In the genomic region with DNA sequence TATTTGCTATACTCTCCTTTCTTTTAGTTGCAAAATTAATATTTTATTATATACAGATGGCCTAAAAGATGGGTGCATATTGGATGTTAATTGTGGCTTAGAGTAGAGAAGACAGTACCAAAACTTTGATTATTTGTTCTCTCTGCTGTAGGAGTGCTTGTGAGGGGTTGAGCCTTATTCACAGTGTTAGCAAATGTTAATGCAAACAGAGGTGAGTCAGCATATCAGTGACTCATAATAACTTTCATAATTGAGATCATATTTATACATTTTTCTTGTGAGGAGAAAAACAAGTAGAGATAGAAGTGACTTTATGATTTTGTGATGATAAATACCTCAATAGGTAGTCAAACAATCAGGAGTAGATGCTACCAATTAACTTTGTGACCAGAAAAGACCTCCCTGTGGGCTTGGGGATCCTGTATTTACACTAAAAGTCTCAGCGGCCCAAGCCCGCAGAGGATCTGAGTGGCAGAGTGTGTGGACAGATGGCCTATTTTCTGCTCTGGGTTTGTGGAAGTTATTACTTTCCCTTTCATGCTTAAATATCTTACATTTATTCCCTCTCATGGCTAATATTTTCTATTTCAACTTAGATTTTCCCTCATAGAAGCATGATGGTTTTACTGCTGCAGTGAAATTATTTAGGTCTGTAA, we compare ENCODE assay signal across 24 cellular contexts.
DNase-seq lines count a peak whose midpoint lies in the region; ATAC-seq and TF ChIP-seq lines count a peak whose summit lies in the region.
"Had no signal": no experiment of that assay in that cellular context is flagged by ENCODE, and none has a peak within 500 bp of the region (broad histone marks: within the 10 kb centered on the region; RNA-seq: fewer than 3 reads in every experiment).

No MANE protein-coding gene starts in this region.

- POLR2A ChIA-PET in RWPE1 (lab: Yijun Ruan, JAX; ENCODE audit: low non-redundant PET): no interaction called here

- ATAC-seq in esophagus mucosa: peak; percentile 88
- no peak for ATAC-seq in GM21619 (IDR thresholded peaks at IDR 0.05; ENCODE audit: unreplicated experiment)
- ATAC-seq: activated T-cell treated with anti-CD3 and anti-CD28 coated beads, Interleukin-2, amount 50 U/mL, for 72 hours; GM23338; sciatic nerve; stimulated activated naive CD8-positive, alpha-beta T cell treated with anti-CD3 and anti-CD28 coated beads, Interleukin-15, amount 100 ng/mL, for 72 hours had no signal

- DNase-seq in NCI-H446 treated with DMSO at 0.1 percent for 48 hours (lab: John Stamatoyannopoulos, UW) (peak; percentile 38), NCI-H446 (lab: John Stamatoyannopoulos, UW) (no peak), RWPE1 (ENCODE audit: low spot score) (peak; percentile 37), retinal pigment epithelial cell (ENCODE audit: low read depth) (peak; percentile 17), medulla oblongata (ENCODE audit: extremely low spot score) (no peak), NCI-H2196 treated with DMSO at 0.1 percent for 48 hours (lab: John Stamatoyannopoulos, UW; ENCODE audit: unreplicated experiment) (no peak)
- DNase-seq: activated CD4-positive, alpha-beta T cell treated with anti-CD3 and anti-CD28 coated beads for 48 hours; activated naive CD4-positive, alpha-beta T cell treated with anti-CD3 and anti-CD28 coated beads, Interleukin-2, amount 10 ng/mL, durations not matched to agents 7 days and 5 days; activated T-cell treated with anti-CD3 and anti-CD28 coated beads, Interleukin-2, amount 50 U/mL, for 72 hours; aorta; Caco-2; effector CD8-positive, alpha-beta T cell; EL; esophagus squamous epithelium; NCI-H1436; NCI-H2107; NCI-H526; stimulated activated naive CD8-positive, alpha-beta T cell treated with anti-CD3 and anti-CD28 coated beads, Interleukin-15, amount 100 ng/mL, for 72 hours; transverse colon had no signal

- CTCF ChIA-PET in RWPE1 (lab: Yijun Ruan, JAX): no interaction called here

- TF ChIP-seq CTCF in RWPE1 (conservative IDR thresholded peaks at IDR 0.05; ENCODE audit: low read depth): no peak
- no peak for TF ChIP-seq CTCF in retinal pigment epithelial cell (conservative IDR thresholded peaks at IDR 0.05; ENCODE audit: low read depth, low read length)

- H3K27ac ChIP-seq in RWPE1: no peak overlapping the region
- H3K27ac ChIP-seq: parathyroid adenoma, transverse colon had no signal

- no peak overlapping the region for H3K4me3 ChIP-seq in retinal pigment epithelial cell (ENCODE audit: low read length)
- H3K4me3 ChIP-seq: esophagus squamous epithelium, GM23338, transverse colon had no signal

Comparison
In these comparisons a context has a peak if more than half of its experiments do, and no peak if none do; other contexts are left out.
1. DNase-seq: peak in NCI-H446 treated with DMSO at 0.1 percent for 48 hours (single experiment), RWPE1 (single experiment) and retinal pigment epithelial cell (single experiment); none in NCI-H446 (0 of 2), medulla oblongata (single experiment) and NCI-H2196 treated with DMSO at 0.1 percent for 48 hours (single experiment).